ENCODE assay signal across 9 cellular contexts in genomic region chrX:17242470-17242869, GRCh38.
DNase-seq lines count a peak whose midpoint lies in the region; ATAC-seq and TF ChIP-seq lines count a peak whose summit lies in the region.
"Had no signal": no experiment of that assay in that cellular context is flagged by ENCODE, and none has a peak within 500 bp of the region (broad histone marks: within the 10 kb centered on the region; RNA-seq: fewer than 3 reads in every experiment).

No MANE protein-coding gene starts in this region.

- CTCF ChIA-PET in activated CD4-positive, alpha-beta T cell treated with anti-CD3 and anti-CD28 coated beads for 36 hours (lab: Charles Lee), result interaction anchor here (0.8 to 1.2 kb wide), 6 partner anchors 19 to 449 kb away, joined by 3 read pairs; no protein-coding TSS in a partner anchor
- CTCF ChIA-PET in mammary epithelial cell (lab: Charles Lee; ENCODE audit: low non-redundant PET), result interaction anchor here (0.5 to 1.0 kb wide), 6 partner anchors 135 to 350 kb away, joined by 3 to 7 read pairs (median 4); no protein-coding TSS in a partner anchor

- 16% methylated on average over 5 of the region's 5 CpGs for WGBS in mammary epithelial cell (ENCODE audit: low coverage, missing lambda C conversion rate)

- H3K27ac ChIP-seq in OCI-LY1 (ENCODE audit: low read depth, low read length, poor library complexity, severe bottlenecking), result no peak overlapping the region
- H3K27ac ChIP-seq in mammary epithelial cell (ENCODE audit: insufficient read depth, low read depth, low read length), result no peak overlapping the region

- H3K9me3 ChIP-seq in OCI-LY1 (ENCODE audit: low read length), result no peaks in the 10 kb centered on the region
- H3K9me3 ChIP-seq in mammary epithelial cell (replicated peaks; ENCODE audit: insufficient read depth, low read length), result no peaks in the 10 kb centered on the region

- H3F3A ChIP-seq in OCI-LY1 (ENCODE audit: insufficient read depth, low read length), result no peaks in the 10 kb centered on the region

- ATAC-seq in activated CD4-positive, alpha-beta T cell treated with anti-CD3 and anti-CD28 coated beads for 36 hours, result peak; percentile 26

- no peaks in the 10 kb centered on the region for H3K4me1 Mint-ChIP-seq in activated CD4-positive, alpha-beta T cell treated with anti-CD3 and anti-CD28 coated beads for 36 hours
- H3K4me1 Mint-ChIP-seq: CD8-positive, alpha-beta memory T cell had no signal

- H4K20me1 ChIP-seq in OCI-LY1 (ENCODE audit: insufficient read depth, low read length) (no peaks in the 10 kb centered on the region), mammary epithelial cell (ENCODE audit: insufficient read depth, low read length) (no peaks in the 10 kb centered on the region)

- H3K4me3 Mint-ChIP-seq in activated CD4-positive, alpha-beta T cell treated with anti-CD3 and anti-CD28 coated beads for 36 hours, result no peak overlapping the region
- H3K4me3 Mint-ChIP-seq: CD8-positive, alpha-beta memory T cell had no signal

- dilution Hi-C loops in mammary epithelial cell (cut with HindIII; ENCODE audit: low sequenced_read_pairs), result no loop called here

- H3K36me3 ChIP-seq in OCI-LY1 (ENCODE audit: insufficient read depth, low read length), result no peaks in the 10 kb centered on the region
- no peaks in the 10 kb centered on the region for H3K36me3 ChIP-seq in mammary epithelial cell (ENCODE audit: insufficient read depth, low read length)

- no peaks in the 10 kb centered on the region for H3K9me3 Mint-ChIP-seq in activated CD4-positive, alpha-beta T cell treated with anti-CD3 and anti-CD28 coated beads for 36 hours (ENCODE audit: low read depth)

- no peak overlapping the region for H3K27ac Mint-ChIP-seq in activated CD4-positive, alpha-beta T cell treated with anti-CD3 and anti-CD28 coated beads for 36 hours
- H3K27ac Mint-ChIP-seq: CD8-positive, alpha-beta memory T cell had no signal

- H3K4me2 ChIP-seq in OCI-LY1 (ENCODE audit: low read length) (no peak overlapping the region), mammary epithelial cell (ENCODE audit: insufficient read depth, low read depth, low read length) (no peak overlapping the region)

- peaks cover 2% of the 10 kb centered on the region for H3K27me3 Mint-ChIP-seq in activated CD4-positive, alpha-beta T cell treated with anti-CD3 and anti-CD28 coated beads for 36 hours

- H2AFZ ChIP-seq in OCI-LY1 (ENCODE audit: low read length), result no peak overlapping the region
- no peak overlapping the region for H2AFZ ChIP-seq in mammary epithelial cell (ENCODE audit: low read depth, low read length)

- no peaks in the 10 kb centered on the region for H3K27me3 ChIP-seq in OCI-LY1 (ENCODE audit: insufficient read depth, low read length)
- peaks cover 9% of the 10 kb centered on the region for H3K27me3 ChIP-seq in mammary epithelial cell (ENCODE audit: insufficient read depth, low read length)

- DNase-seq in activated CD4-positive, alpha-beta T cell treated with anti-CD3 and anti-CD28 coated beads for 36 hours, result peak; percentile 41
- DNase-seq in activated CD4-positive, alpha-beta T cell treated with anti-CD3 and anti-CD28 coated beads for 1 hour, result no peak
- DNase-seq in HuH-7 (ENCODE audit: low spot score) (peak; percentile 17), mammary epithelial cell (peak; percentile 43), left kidney (ENCODE audit: low read depth, low spot score) (peak; percentile 75), stromal cell of bone marrow (ENCODE audit: low read depth) (peak; percentile 27)
- no peak for DNase-seq in stimulated activated naive CD4-positive, alpha-beta T cell treated with Interleukin-2 at 50 U/mL for 16 hours (lab: John Stamatoyannopoulos, UW)

- H3K9me2 ChIP-seq in OCI-LY1 (ENCODE audit: low read depth, low read length), result no peaks in the 10 kb centered on the region

- in situ Hi-C loops in mammary epithelial cell (cut with MboI; ENCODE audit: low sequenced_read_pairs in 2 of 2), result loop anchor here (10.0 to 25.0 kb wide), 2 partner anchors 345 to 442 kb away; no protein-coding TSS in a partner anchor

- peak; percentile 60 for TF ChIP-seq CTCF in OCI-LY1 (IDR thresholded peaks at IDR 0.05; ENCODE audit: low read length)
- TF ChIP-seq CTCF in mammary epithelial cell (conservative IDR thresholded peaks at IDR 0.05 in 1 of 2, IDR thresholded peaks at IDR 0.05 in 1 of 2; ENCODE audit: extremely low read depth in 1 of 2, insufficient read depth in 1 of 2, low read depth in 1 of 2, low read length in 2 of 2), result peak; percentile 81 to 90

- H3K79me2 ChIP-seq in OCI-LY1 (ENCODE audit: insufficient read depth, low read length) (no peaks in the 10 kb centered on the region), mammary epithelial cell (ENCODE audit: insufficient read depth, low read length) (no peaks in the 10 kb centered on the region)

- H3K4me1 ChIP-seq in OCI-LY1 (ENCODE audit: insufficient read depth, low read length, severe bottlenecking) (no peaks in the 10 kb centered on the region), mammary epithelial cell (ENCODE audit: insufficient read depth, low read length) (no peaks in the 10 kb centered on the region)

- no TSS peak for BruUV-seq in mammary epithelial cell (replicated peaks; lab: Mats Ljungman, UMichigan)

- H3K9ac ChIP-seq in OCI-LY1 (ENCODE audit: low read length) (no peak overlapping the region), mammary epithelial cell (ENCODE audit: insufficient read depth, low read length) (no peak overlapping the region)

- H3K4me3 ChIP-seq in OCI-LY1 (ENCODE audit: low read depth, low read length, poor library complexity, severe bottlenecking) (no peak overlapping the region), mammary epithelial cell (replicated peaks in 1 of 3; ENCODE audit: insufficient read depth in 1 of 3, low read depth in 2 of 3, low read length in 3 of 3) (no peak overlapping the region)

- intact Hi-C loops in activated CD4-positive, alpha-beta T cell treated with anti-CD3 and anti-CD28 coated beads for 36 hours (cut with DNase I, micrococcal nuclease), result loop anchor here (1.0 to 10.0 kb wide), 4 partner anchors 132 to 448 kb away; partner anchors contain the start of gene NHS (in 1 of the 2)
- intact Hi-C loops in mammary epithelial cell (cut with micrococcal nuclease), result loop anchor here (1.0 to 10.0 kb wide), 5 partner anchors 118 to 448 kb away; partner anchors contain the start of gene NHS

- POLR2A ChIA-PET in activated CD4-positive, alpha-beta T cell treated with anti-CD3 and anti-CD28 coated beads for 36 hours (lab: Charles Lee), result interaction anchor here (0.7 kb wide), 1 partner anchor 44 kb away, joined by 4 read pairs; no protein-coding TSS in a partner anchor

- no peaks in the 10 kb centered on the region for H3K36me3 Mint-ChIP-seq in activated CD4-positive, alpha-beta T cell treated with anti-CD3 and anti-CD28 coated beads for 36 hours (ENCODE audit: low read depth)
- H3K36me3 Mint-ChIP-seq: CD8-positive, alpha-beta memory T cell had no signal

Comparison
In these comparisons a context has a peak if more than half of its experiments do, and no peak if none do; other contexts are left out.
1. DNase-seq: peak in activated CD4-positive, alpha-beta T cell treated with anti-CD3 and anti-CD28 coated beads for 36 hours (single experiment), HuH-7 (single experiment), mammary epithelial cell (single experiment), left kidney (single experiment) and stromal cell of bone marrow (single experiment); none in activated CD4-positive, alpha-beta T cell treated with anti-CD3 and anti-CD28 coated beads for 1 hour (single experiment) and stimulated activated naive CD4-positive, alpha-beta T cell treated with Interleukin-2 at 50 U/mL for 16 hours (single experiment).